22 cellular contexts compared by ENCODE assay signal in the genomic region with DNA sequence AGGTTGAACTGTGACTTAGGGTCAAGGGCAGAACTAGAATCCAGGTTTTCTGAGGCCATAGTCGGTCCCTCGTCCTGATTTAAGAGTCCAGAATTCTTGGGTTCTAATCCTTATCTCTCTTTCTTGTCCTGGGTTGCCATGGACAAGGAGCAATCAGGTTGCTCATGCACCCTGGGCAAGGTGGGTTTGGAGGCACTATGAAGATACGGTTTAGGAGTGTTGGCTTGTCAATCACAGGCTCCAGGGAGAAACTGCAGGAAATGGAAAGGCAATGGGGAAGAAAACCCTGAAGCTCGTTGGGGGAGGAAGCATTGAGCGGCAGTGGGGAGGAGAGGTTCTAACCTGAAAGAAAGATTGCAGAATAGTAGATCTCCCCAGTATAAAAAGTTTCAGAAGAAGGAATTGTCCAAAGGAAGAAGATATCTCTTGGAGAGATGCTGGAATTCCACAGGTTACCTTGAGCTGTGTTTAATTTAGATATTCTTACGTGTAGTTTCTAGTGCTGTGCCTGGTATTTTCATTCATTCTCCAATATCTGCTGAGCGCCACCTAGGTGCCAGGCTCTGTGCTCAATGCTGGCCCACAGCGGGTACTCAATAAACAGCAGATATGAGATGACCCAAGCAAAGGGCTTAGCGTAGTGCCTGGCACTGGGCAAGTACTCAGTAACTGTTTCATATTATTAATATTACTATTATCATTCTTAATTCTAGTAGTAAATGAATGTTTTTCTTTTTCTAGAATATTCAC. TPM values are rescaled to one million over a fixed set of nuclear protein-coding genes. Genes with fewer than 3 reads are reported as not detected.
DNase-seq lines count a peak whose midpoint lies in the region; ATAC-seq and TF ChIP-seq lines count a peak whose summit lies in the region.
"Had no signal": no experiment of that assay in that cellular context is flagged by ENCODE, and none has a peak within 500 bp of the region (broad histone marks: within the 10 kb centered on the region; RNA-seq: fewer than 3 reads in every experiment).

No MANE protein-coding gene starts in this region.

- H3K4me1 ChIP-seq in OCI-LY3 (ENCODE audit: low read length) (no peaks in the 10 kb centered on the region), osteoblast (ENCODE audit: insufficient read depth, low read length) (peaks cover 4% of the 10 kb centered on the region)
- H3K4me1 ChIP-seq: psoas muscle had no signal

- H3K27ac ChIP-seq in OCI-LY3 (ENCODE audit: low read length), result no peak overlapping the region
- H3K27ac ChIP-seq in osteoblast (ENCODE audit: low read depth, low read length), result no peak overlapping the region
- H3K27ac ChIP-seq: psoas muscle had no signal

- no peak overlapping the region for H3K4me3 ChIP-seq in OCI-LY3 (ENCODE audit: low read length)
- H3K4me3 ChIP-seq in osteoblast (ENCODE audit: insufficient read depth, low read length), result peak overlapping the region; percentile 70
- H3K4me3 ChIP-seq: psoas muscle, smooth muscle cell had no signal

- CTCF ChIA-PET in activated CD4-positive, alpha-beta memory T cell treated with anti-CD3 and anti-CD28 coated beads for 36 hours (lab: Charles Lee), result interaction anchor here (1.5 kb wide), 1 partner anchor 181 kb away, joined by 5 read pairs; no protein-coding TSS in a partner anchor
- CTCF ChIA-PET in activated CD4-positive, alpha-beta memory T cell treated with anti-CD3 and anti-CD28 coated beads, Interleukin-2, amount 10 ng/mL, durations not matched to agents 7 days and 5 days (lab: Charles Lee), result interaction anchor here (1.3 kb wide), 1 partner anchor 180 kb away, joined by 4 read pairs; no protein-coding TSS in a partner anchor

- H3K9me3 ChIP-seq in OCI-LY3 (ENCODE audit: insufficient read depth, low read length) (no peaks in the 10 kb centered on the region), osteoblast (ENCODE audit: low read depth, low read length) (no peaks in the 10 kb centered on the region)
- H3K9me3 ChIP-seq: psoas muscle had no signal

- H3K36me3 Mint-ChIP-seq in activated CD4-positive, alpha-beta memory T cell treated with anti-CD3 and anti-CD28 coated beads for 36 hours, result no peaks in the 10 kb centered on the region
- H3K36me3 Mint-ChIP-seq in activated CD4-positive, alpha-beta memory T cell treated with anti-CD3 and anti-CD28 coated beads, Interleukin-2, amount 10 ng/mL, durations not matched to agents 7 days and 5 days (ENCODE audit: low read depth), result no peaks in the 10 kb centered on the region
- H3K36me3 Mint-ChIP-seq: type B pancreatic cell had no signal

- no peak overlapping the region for H3K4me3 Mint-ChIP-seq in activated CD4-positive, alpha-beta memory T cell treated with anti-CD3 and anti-CD28 coated beads for 36 hours
- no peak overlapping the region for H3K4me3 Mint-ChIP-seq in activated CD4-positive, alpha-beta memory T cell treated with anti-CD3 and anti-CD28 coated beads, Interleukin-2, amount 10 ng/mL, durations not matched to agents 7 days and 5 days
- H3K4me3 Mint-ChIP-seq: activated B cell treated with CpG ODN at 0.5 μM for 24 hours had no signal

- H3K27me3 ChIP-seq in OCI-LY3 (ENCODE audit: low read depth, low read length), result peaks cover 13% of the 10 kb centered on the region
- peaks cover 33% of the 10 kb centered on the region for H3K27me3 ChIP-seq in osteoblast (ENCODE audit: insufficient read depth, low read length)

- H3K79me2 ChIP-seq in OCI-LY3 (ENCODE audit: low read length) (no peaks in the 10 kb centered on the region), osteoblast (ENCODE audit: insufficient read depth, low read length) (peaks cover 21% of the 10 kb centered on the region)

- peaks cover 6% of the 10 kb centered on the region for H3K4me1 Mint-ChIP-seq in activated CD4-positive, alpha-beta memory T cell treated with anti-CD3 and anti-CD28 coated beads for 36 hours (ENCODE audit: low read depth)
- peaks cover 2% of the 10 kb centered on the region for H3K4me1 Mint-ChIP-seq in activated CD4-positive, alpha-beta memory T cell treated with anti-CD3 and anti-CD28 coated beads, Interleukin-2, amount 10 ng/mL, durations not matched to agents 7 days and 5 days

- H3K9ac ChIP-seq in OCI-LY3 (ENCODE audit: low read length), result no peak overlapping the region

- H3K27ac Mint-ChIP-seq in activated CD4-positive, alpha-beta memory T cell treated with anti-CD3 and anti-CD28 coated beads for 36 hours, result no peak overlapping the region
- no peak overlapping the region for H3K27ac Mint-ChIP-seq in activated CD4-positive, alpha-beta memory T cell treated with anti-CD3 and anti-CD28 coated beads, Interleukin-2, amount 10 ng/mL, durations not matched to agents 7 days and 5 days
- H3K27ac Mint-ChIP-seq: activated B cell treated with CpG ODN at 0.5 μM for 24 hours, nephron progenitor cell, type B pancreatic cell had no signal

- ATAC-seq in GM19395 (IDR thresholded peaks at IDR 0.05; ENCODE audit: unreplicated experiment), result no peak
- ATAC-seq: psoas muscle had no signal

- 0 out of 3 replicates have a peak, but pooled peaks have one; percentile 14 for TF ChIP-seq CTCF in GM12872 (IDR thresholded peaks at IDR 0.05; ENCODE audit: insufficient read depth, low read depth, low read length)
- TF ChIP-seq CTCF in OCI-LY3 (IDR thresholded peaks at IDR 0.05; ENCODE audit: low read depth, low read length), result peak; percentile 57
- TF ChIP-seq CTCF in osteoblast (IDR thresholded peaks at IDR 0.05; ENCODE audit: extremely low read depth, low read depth, low read length), result no peak

- intact Hi-C loops in activated CD4-positive, alpha-beta memory T cell treated with anti-CD3 and anti-CD28 coated beads for 36 hours (cut with micrococcal nuclease), result loop anchor here (10.0 kb wide), 1 partner anchor 100 kb away; no protein-coding TSS in a partner anchor

- H2AFZ ChIP-seq in OCI-LY3 (ENCODE audit: low read depth, low read length) (no peak overlapping the region), osteoblast (ENCODE audit: low read length) (no peak overlapping the region)

- no peaks in the 10 kb centered on the region for H4K20me1 ChIP-seq in OCI-LY3 (ENCODE audit: insufficient read depth, low read length)
- H4K20me1 ChIP-seq in osteoblast (ENCODE audit: insufficient read depth, low read length), result peaks cover 4% of the 10 kb centered on the region

- no peaks in the 10 kb centered on the region for H3K9me3 Mint-ChIP-seq in activated CD4-positive, alpha-beta memory T cell treated with anti-CD3 and anti-CD28 coated beads for 36 hours
- no peaks in the 10 kb centered on the region for H3K9me3 Mint-ChIP-seq in activated CD4-positive, alpha-beta memory T cell treated with anti-CD3 and anti-CD28 coated beads, Interleukin-2, amount 10 ng/mL, durations not matched to agents 7 days and 5 days
- H3K9me3 Mint-ChIP-seq: activated B cell treated with CpG ODN at 0.5 μM for 24 hours, nephron progenitor cell, type B pancreatic cell had no signal

- no peak overlapping the region for H3K4me2 ChIP-seq in OCI-LY3 (ENCODE audit: low read length)
- peak overlapping the region; percentile 28 for H3K4me2 ChIP-seq in osteoblast (ENCODE audit: insufficient read depth, low read length)
- H3K4me2 ChIP-seq: smooth muscle cell had no signal

- DNase-seq in activated CD4-positive, alpha-beta memory T cell treated with anti-CD3 and anti-CD28 coated beads for 36 hours, result peak; percentile 29
- no peak for DNase-seq in activated CD4-positive, alpha-beta memory T cell treated with anti-CD3 and anti-CD28 coated beads, Interleukin-2, amount 10 ng/mL, durations not matched to agents 7 days and 5 days
- peak; percentile 90 for DNase-seq in osteoblast (ENCODE audit: insufficient read length, low spot score, missing footprints)
- DNase-seq in D341Med (ENCODE audit: low spot score), result no peak
- DNase-seq in midbrain (lab: John Stamatoyannopoulos, UW), result no peak
- DNase-seq: activated B cell treated with CpG ODN at 0.5 μM for 24 hours, activated gamma-delta T cell, GOT3, hypothalamus, KG1, kidney glomerular epithelial cell, NCI-H146, NCI-H345, nephron progenitor cell, psoas muscle, SHP77 had no signal

- no peaks in the 10 kb centered on the region for H3K36me3 ChIP-seq in OCI-LY3 (replicated peaks; ENCODE audit: low read depth, low read length)
- no peaks in the 10 kb centered on the region for H3K36me3 ChIP-seq in osteoblast (ENCODE audit: insufficient read depth, low read length)

- POLR2A ChIA-PET in activated CD4-positive, alpha-beta memory T cell treated with anti-CD3 and anti-CD28 coated beads for 36 hours (lab: Charles Lee), result no interaction called here
- POLR2A ChIA-PET in activated CD4-positive, alpha-beta memory T cell treated with anti-CD3 and anti-CD28 coated beads, Interleukin-2, amount 10 ng/mL, durations not matched to agents 7 days and 5 days (lab: Charles Lee), result interaction anchor here (0.7 kb wide), 1 partner anchor 51 kb away, joined by 3 read pairs; no protein-coding TSS in a partner anchor

- H3K27me3 Mint-ChIP-seq in activated CD4-positive, alpha-beta memory T cell treated with anti-CD3 and anti-CD28 coated beads for 36 hours, result peaks cover 43% of the 10 kb centered on the region
- peaks cover 42% of the 10 kb centered on the region for H3K27me3 Mint-ChIP-seq in activated CD4-positive, alpha-beta memory T cell treated with anti-CD3 and anti-CD28 coated beads, Interleukin-2, amount 10 ng/mL, durations not matched to agents 7 days and 5 days

RNA-seq across cellular contexts. Expression of gene ACAN, which starts 2.0 kb away (rescaled TPM):
- total RNA-seq in activated CD4-positive, alpha-beta memory T cell treated with anti-CD3 and anti-CD28 coated beads for 36 hours, result not detected
- not detected for total RNA-seq in activated CD4-positive, alpha-beta memory T cell treated with anti-CD3 and anti-CD28 coated beads, Interleukin-2, amount 10 ng/mL, durations not matched to agents 7 days and 5 days
- 4.7 and 12.7 TPM in 2 replicates for total RNA-seq in osteoblast
- total RNA-seq: activated B cell treated with CpG ODN at 0.5 μM for 24 hours; smooth muscle cell; T-helper 1 cell treated with Interleukin-12 subunit alpha and Interleukin-12 subunit beta and Interleukin-4 antibody, amounts not matched to agents 30 ng/mL and 1 ng/mL, for 36 hours had no signal

Comparison
In these comparisons a context has a peak if more than half of its experiments do, and no peak if none do; other contexts are left out.
1. DNase-seq: peak in activated CD4-positive, alpha-beta memory T cell treated with anti-CD3 and anti-CD28 coated beads for 36 hours (single experiment) and osteoblast (single experiment); none in activated CD4-positive, alpha-beta memory T cell treated with anti-CD3 and anti-CD28 coated beads, Interleukin-2, amount 10 ng/mL, durations not matched to agents 7 days and 5 days (single experiment), D341Med (single experiment) and midbrain (single experiment).